In genomic region chr4:88130003-88130402, GRCh38 we compare ENCODE assay signal across 32 cellular contexts.
"Had no signal": no experiment of that assay in that cellular context is flagged by ENCODE, and none has a peak within 500 bp of the region (broad histone marks: within the 10 kb centered on the region; RNA-seq: fewer than 3 reads in every experiment).

No MANE protein-coding gene starts in this region.

- H3K4me3 ChIP-seq: MG63 had no signal

- H3K27me3 ChIP-seq: MG63 had no signal

- H3K4me2 ChIP-seq: KMS-11 had no signal

- H3K27ac ChIP-seq: KMS-11 had no signal

- H3K9me3 ChIP-seq: MG63 had no signal

- H3K9ac ChIP-seq: KMS-11 had no signal

- H3K36me3 ChIP-seq: MG63 had no signal

- DNase-seq: Karpas-422, MG63, MM.1S, NCI-H1048, NCI-H1092, NCI-H1092 treated with DMSO at 0.1 percent for 48 hours, NCI-H1105, NCI-H1105 treated with DMSO at 0.1 percent for 48 hours, NCI-H1417, NCI-H1417 treated with DMSO at 0.1 percent for 48 hours, NCI-H1436, NCI-H1436 treated with DMSO at 0.1 percent for 48 hours, NCI-H146, NCI-H1694, NCI-H1694 treated with DMSO at 0.1 percent for 48 hours, NCI-H187, NCI-H187 treated with DMSO at 0.1 percent for 48 hours, NCI-H1930, NCI-H2029, NCI-H2029 treated with DMSO at 0.1 percent for 48 hours, NCI-H2081, NCI-H2081 treated with DMSO at 0.1 percent for 48 hours, NCI-H2107, NCI-H2171, NCI-H2171 treated with DMSO at 0.1 percent for 48 hours, NCI-H2227 treated with DMSO at 0.1 percent for 48 hours, NCI-H226, NCI-H345, NCI-H446, NCI-H446 treated with DMSO at 0.1 percent for 48 hours, NCI-H510A had no signal
